8 cellular contexts compared by ENCODE assay signal in genomic region chr10:132331259-132331955, GRCh38. TPM values are rescaled to one million over a fixed set of nuclear protein-coding genes. Genes with fewer than 3 reads are reported as not detected.
DNase-seq lines count a peak whose midpoint lies in the region; ATAC-seq and TF ChIP-seq lines count a peak whose summit lies in the region.

No MANE protein-coding gene starts in this region.

- POLR2A ChIA-PET in AG04449 (lab: Yijun Ruan, JAX), result no interaction called here

- DNase-seq in AG04449 (ENCODE audit: low read depth, low spot score) (no peak), SK-N-MC (ENCODE audit: low read depth, low spot score) (no peak), fibroblast of the aortic adventitia (ENCODE audit: low read depth) (no peak), psoas muscle (no peak), NCI-H446 treated with DMSO at 0.1 percent for 48 hours (lab: John Stamatoyannopoulos, UW) (no peak), NCI-H1436 (lab: John Stamatoyannopoulos, UW) (no peak)

- TF ChIP-seq CTCF in AG04449 (IDR thresholded peaks at IDR 0.05; ENCODE audit: insufficient read depth, low read length, missing control alignments), result no peak
- no peak for TF ChIP-seq CTCF in fibroblast of the aortic adventitia (IDR thresholded peaks at IDR 0.05; ENCODE audit: insufficient read depth, low read length)
- no peak for TF ChIP-seq CTCF in psoas muscle (IDR thresholded peaks at IDR 0.05)

- 0 to 1% (median 1%) methylated on average over 27 to 46 of the region's 47 CpGs for WGBS in psoas muscle, 3 donors

- intact Hi-C loops in psoas muscle (cut with DNase I), result no loop called here

- H3K9me3 ChIP-seq in SK-N-MC (ENCODE audit: low read depth, low read length) (no peaks in the 10 kb centered on the region), psoas muscle (no peaks in the 10 kb centered on the region)

- peak; percentile 16 for ATAC-seq in GM18858 (IDR thresholded peaks at IDR 0.05; ENCODE audit: unreplicated experiment)
- ATAC-seq in HG03045 (IDR thresholded peaks at IDR 0.05; ENCODE audit: unreplicated experiment), result peak; percentile 41
- ATAC-seq in psoas muscle, result peak; percentile 46 to 73 (median 56)

- H3K36me3 ChIP-seq in SK-N-MC (ENCODE audit: insufficient read depth, low read length) (no peaks in the 10 kb centered on the region), psoas muscle (ENCODE audit: insufficient read depth in 1 of 2, low read depth in 1 of 2) (peaks cover 0 to 4% of the 10 kb centered on the region in 2 donors)

- H3K9ac ChIP-seq in SK-N-MC (ENCODE audit: insufficient read length), result peak overlapping the region; percentile 85

- H3K27me3 ChIP-seq in psoas muscle (ENCODE audit: insufficient read depth in 3 of 3, low read length in 2 of 3), result no peaks in the 10 kb centered on the region

- peaks cover 25% of the 10 kb centered on the region for H3K4me1 ChIP-seq in psoas muscle

- H3K4me3 ChIP-seq in AG04449 (ENCODE audit: low read depth, low read length), result peak overlapping the region; percentile 91
- peak overlapping the region; percentile 89 for H3K4me3 ChIP-seq in SK-N-MC
- H3K4me3 ChIP-seq in fibroblast of the aortic adventitia (ENCODE audit: low read depth, low read length), result peak overlapping the region; percentile 98
- peak overlapping the region; percentile 86 for H3K4me3 ChIP-seq in psoas muscle

- peak overlapping the region; percentile 36; the same call in 1 of the 2 replicates for H3K27ac ChIP-seq in SK-N-MC
- H3K27ac ChIP-seq in psoas muscle, result peak overlapping the region; percentile 82

- CTCF ChIA-PET in AG04449 (lab: Yijun Ruan, JAX), result interaction anchor here (2.3 kb wide), 1 partner anchor 11 kb away, joined by 8 read pairs; no protein-coding TSS in a partner anchor

RNA-seq across cellular contexts. Expression of gene LRRC27, which starts 0.6 kb away (rescaled TPM):
- total RNA-seq in fibroblast of the aortic adventitia (ENCODE audit: low replicate concordance) (12.0 and 24.1 TPM in 2 replicates), psoas muscle (1 to 10 TPM; 2.2 to 2.9 (median 2.4) TPM)
- 1 to 10 TPM; 2.3 to 8.3 (median 4.3) TPM for polyA plus RNA-seq in psoas muscle

RNA-seq across cellular contexts. Expression of gene STK32C, which starts 23.7 kb away (rescaled TPM):
- total RNA-seq in fibroblast of the aortic adventitia (ENCODE audit: low replicate concordance) (6.7 and 8.4 TPM in 2 replicates), psoas muscle (1 to 10 TPM; 5.6 to 7.0 (median 6.1) TPM)
- polyA plus RNA-seq in psoas muscle, result 10 to 100 TPM in 1 of 3 donors, 1 to 10 TPM in 2; 3.6 to 11.7 (median 8.1) TPM
